Comparison of ENCODE assay signal across 17 cellular contexts in the genomic region with DNA sequence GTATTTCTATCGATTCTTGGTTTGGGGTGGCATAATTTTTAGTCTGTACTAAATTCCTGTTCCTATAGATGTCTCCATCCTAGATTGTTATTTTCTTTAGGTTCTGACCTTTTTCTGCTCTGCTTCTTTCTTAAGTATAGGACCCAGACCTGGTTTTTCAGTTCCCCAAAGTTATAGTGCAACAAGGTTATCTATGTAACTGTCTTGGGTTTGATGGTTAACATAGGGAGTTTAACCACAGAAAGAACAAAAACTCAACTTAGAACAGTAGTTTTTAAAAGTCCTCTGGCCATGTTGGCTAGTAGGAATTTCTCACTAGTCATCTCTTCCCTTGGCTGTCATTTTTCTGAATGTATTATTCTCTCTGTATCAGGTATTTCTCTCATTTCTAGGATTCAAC. TPM values are rescaled to one million over a fixed set of nuclear protein-coding genes. Genes with fewer than 3 reads are reported as not detected.
DNase-seq lines count a peak whose midpoint lies in the region; ATAC-seq, FAIRE-seq and TF ChIP-seq lines count a peak whose summit lies in the region.
"Had no signal": no experiment of that assay in that cellular context is flagged by ENCODE, and none has a peak within 500 bp of the region (broad histone marks: within the 10 kb centered on the region; RNA-seq: fewer than 3 reads in every experiment).

No MANE protein-coding gene starts in this region.

- no peak overlapping the region for H3K27ac ChIP-seq in spleen
- no peak overlapping the region for H3K27ac ChIP-seq in dorsolateral prefrontal cortex
- H3K27ac ChIP-seq: coronary artery, WERI-Rb-1 had no signal

- TF ChIP-seq POLR2A in GM12892 (IDR thresholded peaks at IDR 0.05; ENCODE audit: low read depth, low read length) = no peak
- no peak for TF ChIP-seq POLR2A in spleen (IDR thresholded peaks at IDR 0.05)

- H3K27me3 ChIP-seq in spleen (replicated peaks in 1 of 7) (no peaks in the 10 kb centered on the region), dorsolateral prefrontal cortex (no peaks in the 10 kb centered on the region)

- H3K9me3 ChIP-seq in spleen = no peaks in the 10 kb centered on the region

- DNase-seq in GM12892 (ENCODE audit: insufficient read length) = no peak
- DNase-seq in stimulated activated naive CD8-positive, alpha-beta T cell treated with anti-CD3 and anti-CD28 coated beads, Interleukin-15, Interleukin-2, amounts not matched to agents 100 U/mL and 50 U/mL, for 24 hours = no peak
- DNase-seq in spleen = no peak
- no peak for DNase-seq in NCI-H774 (lab: John Stamatoyannopoulos, UW)
- DNase-seq in dorsolateral prefrontal cortex = no peak
- DNase-seq: activated T-cell treated with anti-CD3 and anti-CD28 coated beads, Interleukin-2, amount 50 U/mL, for 24 hours; Calu3; KBM-7; NCI-H187; SHP77 treated with DMSO at 0.1 percent for 48 hours; stimulated activated CD4-positive, alpha-beta T cell treated with anti-CD3 and anti-CD28 coated beads, Interleukin-12 subunit alpha, Interleukin-12 subunit beta, amount 100 ng/mL, for 4 hours; WERI-Rb-1 had no signal

- ATAC-seq in GM19372 (IDR thresholded peaks at IDR 0.05; ENCODE audit: low read depth, unreplicated experiment) (peak; percentile 91), HG02642 (IDR thresholded peaks at IDR 0.05; ENCODE audit: poor library complexity, unreplicated experiment) (peak; percentile 74), HG03196 (IDR thresholded peaks at IDR 0.05; ENCODE audit: unreplicated experiment) (peak; percentile 76)
- no peak for ATAC-seq in stimulated activated naive CD8-positive, alpha-beta T cell treated with anti-CD3 and anti-CD28 coated beads, Interleukin-15, Interleukin-2, amounts not matched to agents 100 U/mL and 50 U/mL, for 24 hours

- intact Hi-C loops in spleen (cut with DNase I; ENCODE audit: low total_unique reads) = no loop called here
- intact Hi-C loops in dorsolateral prefrontal cortex (cut with DNase I) = no loop called here

- WGBS in spleen, 5 donors = 78 to 94% (median 90%) methylated on average over 1 of the region's 1 CpG

- H3K36me3 ChIP-seq in spleen = no peaks in the 10 kb centered on the region
- H3K36me3 ChIP-seq: WERI-Rb-1 had no signal

- H3K4me1 ChIP-seq in spleen = no peaks in the 10 kb centered on the region

- no peak overlapping the region for H3K4me3 ChIP-seq in spleen
- no peak overlapping the region for H3K4me3 ChIP-seq in dorsolateral prefrontal cortex
- H3K4me3 ChIP-seq: coronary artery, lung had no signal

- FAIRE-seq in GM12892 (lab: Jason Lieb, UNC) = peak; percentile 27

- no peak for TF ChIP-seq CTCF in spleen (IDR thresholded peaks at IDR 0.05 in 8 of 11, conservative IDR thresholded peaks at IDR 0.05 in 3 of 11)
- TF ChIP-seq CTCF in dorsolateral prefrontal cortex (IDR thresholded peaks at IDR 0.05 in 54 of 56, conservative IDR thresholded peaks at IDR 0.05 in 2 of 56; ENCODE audit: low read depth in 1 of 56, partially characterized antibody in 56 of 56) = no peak

RNA-seq across cellular contexts. Expression of a gene that starts 38.8 kb away (rescaled TPM):
- 77.9 TPM for polyA plus RNA-seq in GM12892 (2012; ENCODE audit: missing spikeins)
- 1 to 10 TPM; 3.3 to 7.5 (median 4.7) TPM for total RNA-seq in spleen
- polyA plus RNA-seq in spleen = 10 to 100 TPM in 2 of 3 donors, 1 to 10 TPM in 1; 4.2 to 13.7 (median 11.6) TPM
- total RNA-seq in dorsolateral prefrontal cortex = 10 to 100 TPM in 1 of 120 experiments, 1 to 10 TPM in 117, under 1 TPM in 2; 0.25 to 10.6 (median 4.8) TPM
